In the genomic region with DNA sequence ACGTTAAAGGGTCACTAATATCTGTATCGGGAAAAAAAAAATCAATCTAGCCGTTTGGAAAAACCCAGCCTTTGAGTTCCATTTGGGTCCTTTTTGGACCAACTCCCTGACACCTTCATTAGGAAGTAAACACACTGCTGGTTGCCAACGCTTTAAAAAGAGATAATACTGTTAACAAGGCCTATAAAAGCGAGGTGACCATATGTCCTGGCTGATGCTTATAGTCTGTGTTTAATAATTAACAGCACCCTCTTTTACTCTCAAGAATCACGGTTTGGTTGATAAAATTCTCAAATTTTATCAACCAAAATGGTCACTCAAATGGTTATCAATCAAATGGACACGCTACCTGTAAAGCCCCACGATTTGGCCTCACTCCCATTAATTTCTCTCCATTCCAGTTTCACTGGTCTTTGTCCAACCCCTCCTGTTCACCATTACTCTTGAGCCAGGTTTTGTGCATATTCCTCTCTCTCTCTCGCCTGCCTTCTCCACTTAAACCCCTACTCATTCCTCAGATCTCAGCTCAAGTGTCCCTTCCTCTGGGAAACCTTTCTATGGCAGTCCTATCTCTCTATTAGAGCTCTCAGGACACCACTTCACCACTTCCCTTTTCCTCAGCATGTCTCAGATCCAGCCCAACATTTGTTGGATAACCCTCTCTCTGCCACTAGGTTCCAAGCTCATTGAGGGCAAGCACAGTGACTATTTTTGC, we compare ENCODE assay signal across 8 cellular contexts. TPM values are rescaled to one million over a fixed set of nuclear protein-coding genes. Genes with fewer than 3 reads are reported as not detected.
DNase-seq lines count a peak whose midpoint lies in the region; ATAC-seq, FAIRE-seq and TF ChIP-seq lines count a peak whose summit lies in the region.

No MANE protein-coding gene starts in this region.

- H2AFZ ChIP-seq in SK-N-SH (ENCODE audit: low read depth), result no peak overlapping the region

- ATAC-seq in SK-N-SH treated with all-trans-retinoic acid at 6 μM for 48 hours, result no peak
- ATAC-seq in stimulated activated naive B cell treated with anti-CD40 and anti-IgM and Interleukin-4, amounts not matched to agents 10 μg/mL and 1 μg/mL and 100 μg/mL, for 72 hours (replicated peaks), result no peak

- peak overlapping the region; percentile 60 for H3K27ac Mint-ChIP-seq in stimulated activated naive B cell treated with anti-CD40 and anti-IgM and Interleukin-4, amounts not matched to agents 10 μg/mL and 1 μg/mL and 100 μg/mL, for 72 hours

- intact Hi-C loops in kidney (cut with DNase I), result no loop called here

- H3K36me3 ChIP-seq in SK-N-SH (replicated peaks in 1 of 2; ENCODE audit: control insufficient read depth in 1 of 2, insufficient read depth in 2 of 2, low read length in 1 of 2) (peaks cover 0 to 14% of the 10 kb centered on the region in 2 experiments), SJSA1 (peaks cover 54% of the 10 kb centered on the region), cardiac muscle cell (no peaks in the 10 kb centered on the region), kidney (ENCODE audit: control insufficient read depth in 1 of 2, insufficient read depth in 2 of 2, low read length in 2 of 2) (no peaks in the 10 kb centered on the region)

- no peaks in the 10 kb centered on the region for H3K27me3 Mint-ChIP-seq in stimulated activated naive B cell treated with anti-CD40 and anti-IgM and Interleukin-4, amounts not matched to agents 10 μg/mL and 1 μg/mL and 100 μg/mL, for 72 hours

- TF ChIP-seq EP300 in SK-N-SH (IDR thresholded peaks at IDR 0.05; ENCODE audit: borderline replicate concordance in 1 of 2, low read depth in 1 of 2, low read length in 1 of 2), result no peak

- TF ChIP-seq CTCF in SK-N-SH (IDR thresholded peaks at IDR 0.05), result no peak
- TF ChIP-seq CTCF in cardiac muscle cell (IDR thresholded peaks at IDR 0.05; ENCODE audit: low read depth, low read length), result no peak
- no peak for TF ChIP-seq CTCF in kidney (IDR thresholded peaks at IDR 0.05; ENCODE audit: borderline replicate concordance, extremely low read depth, insufficient read depth)

- H3K4me1 ChIP-seq in SK-N-SH (ENCODE audit: control insufficient read depth in 1 of 2, insufficient read depth in 2 of 2, low read depth in 1 of 2, low read length in 1 of 2), result peaks cover 27 to 71% of the 10 kb centered on the region in 2 experiments
- peaks cover 64% of the 10 kb centered on the region for H3K4me1 ChIP-seq in SJSA1 (replicated peaks)
- peaks cover 77% of the 10 kb centered on the region for H3K4me1 ChIP-seq in cardiac muscle cell (ENCODE audit: low read depth)
- peaks cover 27 to 39% of the 10 kb centered on the region in 2 donors for H3K4me1 ChIP-seq in kidney (ENCODE audit: control insufficient read depth in 1 of 2, insufficient read depth in 1 of 2, low read depth in 1 of 2, low read length in 2 of 2)

- TF ChIP-seq RAD21 in SK-N-SH (IDR thresholded peaks at IDR 0.05; ENCODE audit: low read length), result no peak

- H3K27ac ChIP-seq in SK-N-SH (ENCODE audit: low read depth in 2 of 2, low read length in 1 of 2) (peak overlapping the region; percentile 78 to 91), SJSA1 (peak overlapping the region; percentile 97), cardiac muscle cell (peak overlapping the region; percentile 99), kidney (ENCODE audit: low read depth in 2 of 2, low read length in 2 of 2) (peak overlapping the region in 1 of 2 donors; percentile 32)

- 89% methylated on average over 9 of the region's 9 CpGs for WGBS in SK-N-SH (ENCODE audit: low lambda C conversion rate)

- DNase-seq in SK-N-SH, result no peak
- no peak for DNase-seq in SJSA1 (ENCODE audit: low read depth in 1 of 2, low spot score in 2 of 2)
- DNase-seq in cardiac muscle cell (ENCODE audit: low read depth in 1 of 2, low spot score in 1 of 2), result peak in 1 of 2 donors; percentile 64
- DNase-seq in stimulated activated naive B cell treated with anti-CD40 and anti-IgM and Interleukin-4, amounts not matched to agents 10 μg/mL and 1 μg/mL and 100 μg/mL, for 72 hours, result no peak
- no peak for DNase-seq in effector CD8-positive, alpha-beta T cell (lab: John Stamatoyannopoulos, UW)
- DNase-seq in kidney, result no peak
- no peak for DNase-seq in H4 (ENCODE audit: low spot score)

- H3K9me3 ChIP-seq in SK-N-SH (no peaks in the 10 kb centered on the region), SJSA1 (replicated peaks) (no peaks in the 10 kb centered on the region), cardiac muscle cell (ENCODE audit: low read depth) (no peaks in the 10 kb centered on the region), kidney (ENCODE audit: control insufficient read depth in 1 of 2, low read length in 2 of 2) (no peaks in the 10 kb centered on the region)

- peak overlapping the region; percentile 81; the same call in 1 of the 2 replicates for H3K4me2 ChIP-seq in SK-N-SH

- peaks cover 44% of the 10 kb centered on the region for H3F3A ChIP-seq in SK-N-SH (replicated peaks; ENCODE audit: insufficient read depth)

- POLR2A ChIA-PET in SK-N-SH (lab: Yijun Ruan, JAX), result interaction anchor here (1.3 kb wide), 1 partner anchor 9 kb away, joined by 8 read pairs; the partner anchor contains the start of gene BTG1

- H3K27me3 ChIP-seq in SK-N-SH (ENCODE audit: insufficient read depth) (no peaks in the 10 kb centered on the region), SJSA1 (replicated peaks) (no peaks in the 10 kb centered on the region), cardiac muscle cell (no peaks in the 10 kb centered on the region)

- H3K4me3 Mint-ChIP-seq in stimulated activated naive B cell treated with anti-CD40 and anti-IgM and Interleukin-4, amounts not matched to agents 10 μg/mL and 1 μg/mL and 100 μg/mL, for 72 hours, result peak overlapping the region; percentile 98 to 99

- no peaks in the 10 kb centered on the region; the same call in 1 of the 2 replicates for H4K20me1 ChIP-seq in SK-N-SH (ENCODE audit: insufficient read depth)

- peaks cover 94% of the 10 kb centered on the region for H3K79me2 ChIP-seq in SK-N-SH (ENCODE audit: insufficient read depth)

- H3K9me3 Mint-ChIP-seq in stimulated activated naive B cell treated with anti-CD40 and anti-IgM and Interleukin-4, amounts not matched to agents 10 μg/mL and 1 μg/mL and 100 μg/mL, for 72 hours, result no peaks in the 10 kb centered on the region

- H3K9ac ChIP-seq in SK-N-SH, result peak overlapping the region; percentile 48; the same call in 1 of the 2 replicates
- H3K9ac ChIP-seq in kidney (ENCODE audit: low read length in 2 of 2), result no peak overlapping the region

- no peaks in the 10 kb centered on the region for H3K9me2 ChIP-seq in SK-N-SH

- no peak for FAIRE-seq in kidney (lab: Jason Lieb, UNC)

- H3K36me3 Mint-ChIP-seq in stimulated activated naive B cell treated with anti-CD40 and anti-IgM and Interleukin-4, amounts not matched to agents 10 μg/mL and 1 μg/mL and 100 μg/mL, for 72 hours, result peaks cover 63 to 82% of the 10 kb centered on the region in 2 donors

- peaks cover 59 to 83% of the 10 kb centered on the region in 2 donors for H3K4me1 Mint-ChIP-seq in stimulated activated naive B cell treated with anti-CD40 and anti-IgM and Interleukin-4, amounts not matched to agents 10 μg/mL and 1 μg/mL and 100 μg/mL, for 72 hours

- CTCF ChIA-PET in SK-N-SH (lab: Yijun Ruan, JAX), result interaction anchor here (0.6 to 2.8 kb wide), 5 partner anchors 13 to 754 kb away, joined by 3 to 15 read pairs (median 4); no protein-coding TSS in a partner anchor

- peak overlapping the region in 1 of 2 experiments; percentile 10; a peak in 1 of 4 replicates for H3K4me3 ChIP-seq in SK-N-SH (ENCODE audit: low read depth in 2 of 2, low read length in 1 of 2)
- H3K4me3 ChIP-seq in SJSA1, result no peak overlapping the region
- no peak overlapping the region for H3K4me3 ChIP-seq in cardiac muscle cell
- peak overlapping the region in 1 of 2 donors; percentile 55 for H3K4me3 ChIP-seq in kidney (ENCODE audit: low read length in 2 of 2)

TF ChIP-seq in SK-N-SH, 30 proteins besides CTCF, POLR2A, EP300 and RAD21 (continues in another document):
- no peak for TF ChIP-seq SIN3A (IDR thresholded peaks at IDR 0.05; ENCODE audit: borderline replicate concordance, low read depth, low read length)
- no peak for TF ChIP-seq TAF1 (IDR thresholded peaks at IDR 0.05; ENCODE audit: borderline replicate concordance, low read depth, low read length)

TF ChIP-seq in SK-N-SH treated with all-trans-retinoic acid at 6 μM for 48 hours, 23 proteins besides CTCF, POLR2A, EP300 and RAD21:
- no peak for TF ChIP-seq PPARA (CRISPR knock-in tag; IDR thresholded peaks at IDR 0.05; ENCODE audit: borderline replicate concordance)
- no peak for TF ChIP-seq CSDC2 (CRISPR knock-in tag; IDR thresholded peaks at IDR 0.05)
- TF ChIP-seq BACH2 (CRISPR knock-in tag; IDR thresholded peaks at IDR 0.05; ENCODE audit: borderline replicate concordance), result no peak
- TF ChIP-seq ZC3H10 (CRISPR knock-in tag; IDR thresholded peaks at IDR 0.05), result no peak
- TF ChIP-seq ZNF565 (CRISPR knock-in tag; conservative IDR thresholded peaks at IDR 0.05; ENCODE audit: low read depth), result no peak
- no peak for TF ChIP-seq TCF4 (CRISPR knock-in tag; IDR thresholded peaks at IDR 0.05; ENCODE audit: borderline replicate concordance)
- TF ChIP-seq RARB (CRISPR knock-in tag; IDR thresholded peaks at IDR 0.05), result no peak
- TF ChIP-seq ZNF8 (CRISPR knock-in tag; IDR thresholded peaks at IDR 0.05), result no peak
- TF ChIP-seq ESRRG (CRISPR knock-in tag; IDR thresholded peaks at IDR 0.05), result no peak
TF ChIP-seq in SK-N-SH treated with all-trans-retinoic acid at 6 μM for 48 hours: peak in this region for 0.

RNA-seq across cellular contexts. Expression of gene BTG1, which starts 9.5 kb away (rescaled TPM):
- 16.2 and 28.3 TPM in 2 replicates for polyA plus RNA-seq in SK-N-SH (2012; rRNA removed)
- polyA plus RNA-seq in SK-N-SH (2012; cell fraction: cytosol; rRNA removed), result 19.6 and 23.8 TPM in 2 replicates
- polyA plus RNA-seq in SK-N-SH (2012; cell fraction: nucleus; rRNA removed), result 15.1 and 15.2 TPM in 2 replicates
- 4.8 and 6.2 TPM in 2 replicates for total RNA-seq in SJSA1 (2014; rRNA removed; shearing (Covaris generic))
- total RNA-seq in cardiac muscle cell, result 46.4 and 61.2 TPM in 2 replicates
- 219 and 277 TPM in 2 replicates for polyA plus RNA-seq in cardiac muscle cell
- 173 TPM for total RNA-seq in kidney
- polyA plus RNA-seq in kidney (ENCODE audit: insufficient read depth, low read depth, low replicate concordance), result 59.9 TPM
- total RNA-seq in H4 (2014; rRNA removed; shearing (Covaris generic)), result 4.5 and 5.1 TPM in 2 replicates
